In the genomic region with DNA sequence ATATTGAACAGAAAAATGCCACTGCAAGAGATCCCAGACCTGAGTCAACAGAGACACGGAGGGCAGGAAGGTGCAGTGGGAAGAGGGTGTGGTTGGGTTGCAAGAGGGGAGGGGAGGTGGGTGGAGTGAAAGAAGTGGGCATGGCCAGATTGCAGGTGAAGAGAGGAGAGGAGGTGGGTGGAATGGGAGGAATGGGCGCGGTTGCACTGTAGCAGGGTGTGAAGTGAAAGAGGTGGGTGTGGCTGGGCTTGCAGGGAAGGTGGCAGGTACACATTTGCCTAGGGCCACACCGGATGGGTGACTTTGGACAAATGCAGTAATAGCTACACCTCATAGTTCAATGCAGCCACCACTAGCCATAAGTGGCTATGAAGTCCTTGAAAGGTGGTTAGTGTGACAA, we compare ENCODE assay signal across 9 cellular contexts.
A peak's percentile ranks its signal among the peaks of the same experiment; 100 is the strongest.
DNase-seq lines count a peak whose midpoint lies in the region; ATAC-seq and TF ChIP-seq lines count a peak whose summit lies in the region.
"Had no signal": no experiment of that assay in that cellular context is flagged by ENCODE, and none has a peak within 500 bp of the region (broad histone marks: within the 10 kb centered on the region; RNA-seq: fewer than 3 reads in every experiment).

No MANE protein-coding gene starts in this region.

- peak; percentile 12 for DNase-seq in NCI-H510A treated with DMSO at 0.1 percent for 48 hours (lab: John Stamatoyannopoulos, UW)
- peak; percentile 70 for DNase-seq in islet precursor cell
- no peak for DNase-seq in amygdala (lab: John Stamatoyannopoulos, UW)
- DNase-seq in NOMO-1 treated with DMSO at 0.1 percent for 48 hours (lab: John Stamatoyannopoulos, UW; ENCODE audit: unreplicated experiment) = no peak
- no peak for DNase-seq in GM19238 (ENCODE audit: insufficient read length, low spot score)
- DNase-seq: NCI-H1105 treated with DMSO at 0.1 percent for 48 hours had no signal

- ATAC-seq in GM18505 (IDR thresholded peaks at IDR 0.05; ENCODE audit: unreplicated experiment) (peak; percentile 43), GM21717 (IDR thresholded peaks at IDR 0.05; ENCODE audit: unreplicated experiment) (peak; percentile 51), HG02571 (IDR thresholded peaks at IDR 0.05; ENCODE audit: unreplicated experiment) (no peak)

- TF ChIP-seq POLR2A in GM18505 (IDR thresholded peaks at IDR 0.05; ENCODE audit: borderline replicate concordance, extremely low read depth, insufficient read depth, insufficient read length) = no peak

Comparison
In these comparisons a context has a peak if more than half of its experiments do, and no peak if none do; other contexts are left out.
1. DNase-seq: peak in NCI-H510A treated with DMSO at 0.1 percent for 48 hours (single experiment) and islet precursor cell (single experiment); none in amygdala (0 of 56), NOMO-1 treated with DMSO at 0.1 percent for 48 hours (single experiment) and GM19238 (single experiment).